ENCODE assay signal across 1 cellular context in genomic region chr6:47094351-47094925, GRCh38.
TF ChIP-seq lines count a peak whose summit lies in the region.

No MANE protein-coding gene starts in this region.

TF ChIP-seq in GM23338, 12 proteins besides CTCF, POLR2A, EP300 and RAD21 (continued from another document):
- TF ChIP-seq ZNF462 (CRISPR knock-in tag; IDR thresholded peaks at IDR 0.05) (no peak), STAT1 (IDR thresholded peaks at IDR 0.05; ENCODE audit: unreplicated experiment) (no peak), ZNF331 (CRISPR knock-in tag; IDR thresholded peaks at IDR 0.05; ENCODE audit: low read depth) (no peak), EZH2phosphoT487 (IDR thresholded peaks at IDR 0.05; ENCODE audit: unreplicated experiment) (no peak), ZNF114 (CRISPR knock-in tag; IDR thresholded peaks at IDR 0.05) (no peak), REST (IDR thresholded peaks at IDR 0.05; ENCODE audit: unreplicated experiment) (no peak)
